8 cellular contexts compared by ENCODE assay signal in genomic region chr19:51107406-51108065, GRCh38. TPM values are rescaled to one million over a fixed set of nuclear protein-coding genes. Genes with fewer than 3 reads are reported as not detected.
A peak's percentile ranks its signal among the peaks of the same experiment; 100 is the strongest.
DNase-seq lines count a peak whose midpoint lies in the region; ATAC-seq and TF ChIP-seq lines count a peak whose summit lies in the region.

No MANE protein-coding gene starts in this region.

- BruUV-seq in Panc1 (replicated peaks; lab: Mats Ljungman, UMichigan): no TSS peak

- intact Hi-C loops in activated CD4-positive, alpha-beta T cell treated with anti-CD3 and anti-CD28 coated beads for 36 hours (cut with DNase I, micrococcal nuclease): loop anchor here (1.0 to 5.0 kb wide), 14 partner anchors 232 to 1239 kb away; partner anchors contain the start of genes JOSD2 (in 1 of the 2), POLD1 (in 1 of the 2), PPP2R1A (in 1 of the 2) and VRK3 (in 1 of the 2)
- intact Hi-C loops in Panc1 (cut with micrococcal nuclease; ENCODE audit: unreplicated experiment): no loop called here

- CTCF ChIA-PET in activated CD4-positive, alpha-beta T cell treated with anti-CD3 and anti-CD28 coated beads for 36 hours (lab: Charles Lee): interaction anchor here (1.0 kb wide), 1 partner anchor 11 kb away, joined by 3 read pairs; no protein-coding TSS in a partner anchor
- CTCF ChIA-PET in Panc1 (lab: Charles Lee): no interaction called here

- in situ Hi-C loops in Panc1 (cut with HindIII; ENCODE audit: low pct_unique_long_range_greater_than_20kb, low sequenced_read_pairs): no loop called here

- POLR2A ChIA-PET in activated CD4-positive, alpha-beta T cell treated with anti-CD3 and anti-CD28 coated beads for 36 hours (lab: Charles Lee): interaction anchor here (0.7 kb wide), 1 partner anchor 499 kb away, joined by 3 read pairs; no protein-coding TSS in a partner anchor
- POLR2A ChIA-PET in Panc1 (lab: Charles Lee): no interaction called here

- no peak for TF ChIP-seq CTCF in Panc1 (IDR thresholded peaks at IDR 0.05)
- no peak for TF ChIP-seq CTCF in nephron (IDR thresholded peaks at IDR 0.05; ENCODE audit: unreplicated experiment in 3 of 3)

- H3K4me1 ChIP-seq in Panc1 (ENCODE audit: control insufficient read depth, insufficient read depth, low read length): 0 out of 2 replicates have a peak, but pooled peaks cover 3% of the 10 kb centered on the region

- H3K27me3 ChIP-seq in Panc1 (ENCODE audit: control insufficient read depth, insufficient read depth, low read length): no peaks in the 10 kb centered on the region; the same call in 1 of the 2 replicates

- peak overlapping the region; percentile 73 for H3K27ac ChIP-seq in Panc1 (ENCODE audit: low read length)

- peak; percentile 59 for DNase-seq in activated CD4-positive, alpha-beta T cell treated with anti-CD3 and anti-CD28 coated beads for 36 hours
- no peak for DNase-seq in activated CD4-positive, alpha-beta T cell treated with anti-CD3 and anti-CD28 coated beads, Interleukin-2, amount 50 U/mL, for 48 hours
- DNase-seq in Panc1 (ENCODE audit: low read depth, low spot score) (no peak), HT-29 (ENCODE audit: low spot score) (no peak)
- no peak for DNase-seq in effector memory CD8-positive, alpha-beta T cell

- peaks cover 33% of the 10 kb centered on the region for H3K36me3 Mint-ChIP-seq in activated CD4-positive, alpha-beta T cell treated with anti-CD3 and anti-CD28 coated beads for 36 hours (ENCODE audit: low read depth)
- peaks cover 21% of the 10 kb centered on the region for H3K36me3 Mint-ChIP-seq in effector memory CD8-positive, alpha-beta T cell (ENCODE audit: insufficient read depth)
- peaks cover 16% of the 10 kb centered on the region for H3K36me3 Mint-ChIP-seq in nephron (ENCODE audit: low read depth)

- H3K4me3 ChIP-seq in Panc1 (ENCODE audit: low read depth in 2 of 2, low read length in 2 of 2): peak overlapping the region; percentile 76 to 79

- ATAC-seq in activated CD4-positive, alpha-beta T cell treated with anti-CD3 and anti-CD28 coated beads for 36 hours: peak; percentile 27
- ATAC-seq in Panc1: peak; percentile 7; the same call in 1 of the 2 replicates
- no peak for ATAC-seq in effector memory CD8-positive, alpha-beta T cell (replicated peaks)
- ATAC-seq in GM19455 (IDR thresholded peaks at IDR 0.05; ENCODE audit: unreplicated experiment): no peak
- no peak for ATAC-seq in activated CD4-positive, CD25-positive, alpha-beta regulatory T cell treated with anti-CD3 and anti-CD28 coated beads, Interleukin-2, amount 50 U/mL, for 24 hours

- H3K4me3 Mint-ChIP-seq in activated CD4-positive, alpha-beta T cell treated with anti-CD3 and anti-CD28 coated beads for 36 hours: peak overlapping the region; percentile 92
- H3K4me3 Mint-ChIP-seq in effector memory CD8-positive, alpha-beta T cell: peak overlapping the region; percentile 90 to 91
- H3K4me3 Mint-ChIP-seq in nephron: peak overlapping the region; percentile 93 to 97 (median 96)

- H3K36me3 ChIP-seq in Panc1 (ENCODE audit: control insufficient read depth, insufficient read depth, low read length): no peaks in the 10 kb centered on the region; the same call in 1 of the 2 replicates

- no peaks in the 10 kb centered on the region for H3K9me3 ChIP-seq in Panc1 (ENCODE audit: control insufficient read depth, insufficient read depth, low read depth, low read length)

- H3K4me1 Mint-ChIP-seq in activated CD4-positive, alpha-beta T cell treated with anti-CD3 and anti-CD28 coated beads for 36 hours: peaks cover 39% of the 10 kb centered on the region
- H3K4me1 Mint-ChIP-seq in effector memory CD8-positive, alpha-beta T cell (ENCODE audit: low read depth in 2 of 2): peaks cover 40 to 42% of the 10 kb centered on the region in 2 donors
- peaks cover 19% of the 10 kb centered on the region for H3K4me1 Mint-ChIP-seq in nephron

- H3K27me3 Mint-ChIP-seq in activated CD4-positive, alpha-beta T cell treated with anti-CD3 and anti-CD28 coated beads for 36 hours: no peaks in the 10 kb centered on the region
- no peaks in the 10 kb centered on the region for H3K27me3 Mint-ChIP-seq in effector memory CD8-positive, alpha-beta T cell
- peaks cover 3% of the 10 kb centered on the region for H3K27me3 Mint-ChIP-seq in nephron (ENCODE audit: low read depth)

- no peaks in the 10 kb centered on the region for H3K9me3 Mint-ChIP-seq in activated CD4-positive, alpha-beta T cell treated with anti-CD3 and anti-CD28 coated beads for 36 hours (ENCODE audit: low read depth)
- H3K9me3 Mint-ChIP-seq in effector memory CD8-positive, alpha-beta T cell: no peaks in the 10 kb centered on the region
- H3K9me3 Mint-ChIP-seq in nephron: no peaks in the 10 kb centered on the region

- H3K27ac Mint-ChIP-seq in activated CD4-positive, alpha-beta T cell treated with anti-CD3 and anti-CD28 coated beads for 36 hours: peak overlapping the region; percentile 91
- H3K27ac Mint-ChIP-seq in effector memory CD8-positive, alpha-beta T cell: peak overlapping the region; percentile 94
- H3K27ac Mint-ChIP-seq in nephron: peak overlapping the region; percentile 42 to 86 (median 80)

RNA-seq across cellular contexts. Expression of gene CTU1, which starts 0.7 kb away (rescaled TPM):
- 1 to 10 TPM; 7.2 to 9.1 TPM for total RNA-seq in activated CD4-positive, alpha-beta T cell treated with anti-CD3 and anti-CD28 coated beads for 36 hours
- total RNA-seq in Panc1 (2021; ENCODE audit: unreplicated experiment): 9.3 TPM
- polyA plus RNA-seq in Panc1 (2012; ENCODE audit: insufficient read length): 10.1 TPM
- total RNA-seq in HT-29 (2014; rRNA removed; shearing (Covaris generic)): 44.5 and 46.9 TPM in 2 replicates

RNA-seq across cellular contexts. Expression of gene SIGLEC9, which starts 17.2 kb away (rescaled TPM):
- total RNA-seq in activated CD4-positive, alpha-beta T cell treated with anti-CD3 and anti-CD28 coated beads for 36 hours: under 1 TPM; 0.37 to 0.49 TPM
- total RNA-seq in Panc1 (2021; ENCODE audit: unreplicated experiment): not detected
- polyA plus RNA-seq in Panc1 (2012; ENCODE audit: insufficient read length): not detected
- total RNA-seq in HT-29 (2014; rRNA removed; shearing (Covaris generic)): not detected in 2 replicates

RNA-seq across cellular contexts. Expression of gene KLK14, which starts 24.8 kb away (rescaled TPM):
- 1 to 10 TPM in 1 of 2 experiments, under 1 TPM in 1; 0.69 to 1.1 TPM for total RNA-seq in activated CD4-positive, alpha-beta T cell treated with anti-CD3 and anti-CD28 coated beads for 36 hours
- not detected for total RNA-seq in Panc1 (2021; ENCODE audit: unreplicated experiment)
- not detected for polyA plus RNA-seq in Panc1 (2012; ENCODE audit: insufficient read length)
- not detected in 2 replicates for total RNA-seq in HT-29 (2014; rRNA removed; shearing (Covaris generic))

RNA-seq across cellular contexts. Expression of gene SIGLEC7, which starts 34.6 kb away (rescaled TPM):
- not detected for total RNA-seq in activated CD4-positive, alpha-beta T cell treated with anti-CD3 and anti-CD28 coated beads for 36 hours
- total RNA-seq in Panc1 (2021; ENCODE audit: unreplicated experiment): not detected
- polyA plus RNA-seq in Panc1 (2012; ENCODE audit: insufficient read length): not detected
- total RNA-seq in HT-29 (2014; rRNA removed; shearing (Covaris generic)): not detected in 2 replicates

RNA-seq across cellular contexts. Expression of gene KLK13, which starts 42.6 kb away (rescaled TPM):
- not detected for total RNA-seq in activated CD4-positive, alpha-beta T cell treated with anti-CD3 and anti-CD28 coated beads for 36 hours
- total RNA-seq in Panc1 (2021; ENCODE audit: unreplicated experiment): not detected
- polyA plus RNA-seq in Panc1 (2012; ENCODE audit: insufficient read length): not detected
- total RNA-seq in HT-29 (2014; rRNA removed; shearing (Covaris generic)): not detected in 2 replicates

Comparison
In these comparisons a context has a peak if more than half of its experiments do, and no peak if none do; other contexts are left out.
1. ATAC-seq: peak in activated CD4-positive, alpha-beta T cell treated with anti-CD3 and anti-CD28 coated beads for 36 hours (single experiment) and Panc1 (single experiment); none in effector memory CD8-positive, alpha-beta T cell (single experiment), GM19455 (single experiment) and activated CD4-positive, CD25-positive, alpha-beta regulatory T cell treated with anti-CD3 and anti-CD28 coated beads, Interleukin-2, amount 50 U/mL, for 24 hours (0 of 2).
2. Peak in every context shown above with its lines, with median percentiles within 50 percentile points of each other: H3K27ac Mint-ChIP-seq and H3K4me3 Mint-ChIP-seq.